1 cellular context compared by ENCODE assay signal in genomic region chr12:104438134-104438533, GRCh38.
TF ChIP-seq lines count a peak whose summit lies in the region.

No MANE protein-coding gene starts in this region.

TF ChIP-seq in GM12878, 131 proteins besides CTCF, POLR2A, EP300 and RAD21:
- TF ChIP-seq SIN3A (IDR thresholded peaks at IDR 0.05; ENCODE audit: low read depth, low read length): no peak
- TF ChIP-seq RAD51 (IDR thresholded peaks at IDR 0.05): peak; percentile 46; the same call in 1 of the 2 replicates
- TF ChIP-seq SIX5 (IDR thresholded peaks at IDR 0.05; ENCODE audit: low read depth, low read length, severe bottlenecking): peak; percentile 22
TF ChIP-seq in GM12878: peak in this region for 2.
